ENCODE assay signal across 12 cellular contexts in genomic region chr1:9321480-9321849, GRCh38. TPM values are rescaled to one million over a fixed set of nuclear protein-coding genes. Genes with fewer than 3 reads are reported as not detected.
A peak's percentile ranks its signal among the peaks of the same experiment; 100 is the strongest.
DNase-seq lines count a peak whose midpoint lies in the region; TF ChIP-seq lines count a peak whose summit lies in the region.
"Had no signal": no experiment of that assay in that cellular context is flagged by ENCODE, and none has a peak within 500 bp of the region (broad histone marks: within the 10 kb centered on the region; RNA-seq: fewer than 3 reads in every experiment).

No MANE protein-coding gene starts in this region.

- H3K4me1 ChIP-seq in esophagus (ENCODE audit: control insufficient read depth in 2 of 2, insufficient read depth in 2 of 2, low read length in 1 of 2), result peaks cover 20 to 48% of the 10 kb centered on the region in 2 donors
- H3K4me1 ChIP-seq in osteoblast (ENCODE audit: insufficient read depth, low read length), result peaks cover 30% of the 10 kb centered on the region
- H3K4me1 ChIP-seq in SK-N-SH (ENCODE audit: control insufficient read depth in 1 of 2, insufficient read depth in 2 of 2, low read depth in 1 of 2, low read length in 1 of 2), result peaks cover 0 to 8% of the 10 kb centered on the region in 2 experiments; a peak in 1 of 4 replicates

- no peak overlapping the region for H3K4me3 ChIP-seq in esophagus (ENCODE audit: low read depth in 1 of 2, low read length in 2 of 2)
- H3K4me3 ChIP-seq in osteoblast (ENCODE audit: insufficient read depth, low read length), result no peak overlapping the region
- no peak overlapping the region for H3K4me3 ChIP-seq in SK-N-SH (ENCODE audit: low read depth in 2 of 2, low read length in 1 of 2)
- H3K4me3 ChIP-seq: GM12878 had no signal

- CTCF ChIA-PET in RWPE1 (lab: Yijun Ruan, JAX), result interaction anchor here (0.5 to 1.1 kb wide), 3 partner anchors 54 to 211 kb away, joined by 3 read pairs; no protein-coding TSS in a partner anchor
- CTCF ChIA-PET in SK-N-SH (lab: Yijun Ruan, JAX), result no interaction called here

- no peak overlapping the region for H3K9ac ChIP-seq in SK-N-SH

- no peak for TF ChIP-seq RAD21 in SK-N-SH (IDR thresholded peaks at IDR 0.05; ENCODE audit: low read length)

- POLR2A ChIA-PET in RWPE1 (lab: Yijun Ruan, JAX; ENCODE audit: low non-redundant PET), result interaction anchor here (0.6 to 1.0 kb wide), 2 partner anchors 10 to 104 kb away, joined by 3 read pairs; no protein-coding TSS in a partner anchor
- POLR2A ChIA-PET in SK-N-SH (lab: Yijun Ruan, JAX), result no interaction called here

- peak overlapping the region; percentile 91 for H3K27ac ChIP-seq in RWPE1
- H3K27ac ChIP-seq in esophagus (ENCODE audit: low read depth in 2 of 2, low read length in 1 of 2), result peak overlapping the region; percentile 66 to 81
- peak overlapping the region; percentile 0 for H3K27ac ChIP-seq in osteoblast (ENCODE audit: low read depth, low read length)
- no peak overlapping the region for H3K27ac ChIP-seq in SK-N-SH (ENCODE audit: low read depth in 2 of 2, low read length in 1 of 2)
- no peak overlapping the region for H3K27ac ChIP-seq in substantia nigra (ENCODE audit: low read depth, low read length, poor library complexity, severe bottlenecking)

- WGBS in esophagus, 2 donors, result 30 to 48% methylated on average over 11 of the region's 11 CpGs
- whole genome bisulfite sequencing in SK-N-SH (ENCODE audit: low lambda C conversion rate), result 64% methylated on average over 11 of the region's 11 CpGs

- no peaks in the 10 kb centered on the region for H3K9me2 ChIP-seq in SK-N-SH

- peaks cover 0 to 5% of the 10 kb centered on the region in 2 donors for H3K36me3 ChIP-seq in esophagus (ENCODE audit: control insufficient read depth in 2 of 2, insufficient read depth in 2 of 2, low read length in 1 of 2)
- no peaks in the 10 kb centered on the region for H3K36me3 ChIP-seq in osteoblast (ENCODE audit: insufficient read depth, low read length)
- no peaks in the 10 kb centered on the region for H3K36me3 ChIP-seq in SK-N-SH (replicated peaks in 1 of 2; ENCODE audit: control insufficient read depth in 1 of 2, insufficient read depth in 2 of 2, low read length in 1 of 2)

- H3K27me3 ChIP-seq in esophagus (ENCODE audit: control insufficient read depth in 1 of 2, insufficient read depth in 2 of 2, low read length in 2 of 2) (no peaks in the 10 kb centered on the region), osteoblast (ENCODE audit: insufficient read depth, low read length) (no peaks in the 10 kb centered on the region), SK-N-SH (ENCODE audit: insufficient read depth) (no peaks in the 10 kb centered on the region)

- no peak for TF ChIP-seq CTCF in RWPE1 (conservative IDR thresholded peaks at IDR 0.05; ENCODE audit: low read depth)
- no peak for TF ChIP-seq CTCF in osteoblast (IDR thresholded peaks at IDR 0.05; ENCODE audit: extremely low read depth, low read depth, low read length)
- no peak for TF ChIP-seq CTCF in SK-N-SH (IDR thresholded peaks at IDR 0.05)

- no peak for TF ChIP-seq EP300 in SK-N-SH (IDR thresholded peaks at IDR 0.05; ENCODE audit: borderline replicate concordance in 1 of 2, low read depth in 1 of 2, low read length in 1 of 2)

- DNase-seq in DMS79 (lab: John Stamatoyannopoulos, UW), result peak; percentile 93
- peak; percentile 82 for DNase-seq in RWPE1 (ENCODE audit: low spot score)
- DNase-seq in osteoblast (ENCODE audit: insufficient read length, low spot score, missing footprints), result peak; percentile 93
- no peak for DNase-seq in KG1 (lab: John Stamatoyannopoulos, UW)
- DNase-seq in SK-N-SH, result no peak
- DNase-seq in COR-L47 (lab: John Stamatoyannopoulos, UW), result no peak
- DNase-seq in substantia nigra (lab: John Stamatoyannopoulos, UW), result no peak
- DNase-seq: foreskin fibroblast, NCI-H1436 treated with DMSO at 0.1 percent for 48 hours, RPMI8226 had no signal

- peak overlapping the region; percentile 41 for H3K4me2 ChIP-seq in osteoblast (ENCODE audit: insufficient read depth, low read length)
- no peak overlapping the region for H3K4me2 ChIP-seq in SK-N-SH

- H2AFZ ChIP-seq in osteoblast (ENCODE audit: low read length) (no peak overlapping the region), SK-N-SH (ENCODE audit: low read depth) (no peak overlapping the region)

- H4K20me1 ChIP-seq in osteoblast (ENCODE audit: insufficient read depth, low read length) (peaks cover 72% of the 10 kb centered on the region), SK-N-SH (ENCODE audit: insufficient read depth) (peaks cover 22% of the 10 kb centered on the region)

- H3K9me3 ChIP-seq in esophagus (ENCODE audit: control insufficient read depth in 2 of 2, insufficient read depth in 1 of 2, low read depth in 1 of 2, low read length in 1 of 2), result no peaks in the 10 kb centered on the region
- H3K9me3 ChIP-seq in osteoblast (ENCODE audit: low read depth, low read length), result no peaks in the 10 kb centered on the region
- H3K9me3 ChIP-seq in SK-N-SH, result no peaks in the 10 kb centered on the region

- H3F3A ChIP-seq in SK-N-SH (replicated peaks; ENCODE audit: insufficient read depth), result no peaks in the 10 kb centered on the region

- H3K79me2 ChIP-seq in osteoblast (ENCODE audit: insufficient read depth, low read length), result peaks cover 93% of the 10 kb centered on the region
- H3K79me2 ChIP-seq in SK-N-SH (ENCODE audit: insufficient read depth), result peaks cover 6% of the 10 kb centered on the region; the same call in 1 of the 2 replicates

TF ChIP-seq in SK-N-SH, 30 proteins besides CTCF, POLR2A, EP300 and RAD21 (continues in another document):
- no peak for TF ChIP-seq MEF2A (IDR thresholded peaks at IDR 0.05; ENCODE audit: borderline replicate concordance, low read depth)
- TF ChIP-seq USF2 (IDR thresholded peaks at IDR 0.05; ENCODE audit: borderline replicate concordance, low read depth, low read length), result no peak
- no peak for TF ChIP-seq SIN3A (IDR thresholded peaks at IDR 0.05; ENCODE audit: borderline replicate concordance, low read depth, low read length)
- TF ChIP-seq GABPA (IDR thresholded peaks at IDR 0.05; ENCODE audit: low read depth), result no peak
- TF ChIP-seq POLR2AphosphoS5 (IDR thresholded peaks at IDR 0.05; ENCODE audit: low read depth, low read length), result no peak
- no peak for TF ChIP-seq NRF1 (IDR thresholded peaks at IDR 0.05; ENCODE audit: low read depth, low read length)
- TF ChIP-seq ZBTB33 (IDR thresholded peaks at IDR 0.05; ENCODE audit: borderline replicate concordance, low read depth), result no peak
- TF ChIP-seq ELF1 (IDR thresholded peaks at IDR 0.05), result no peak
- TF ChIP-seq FOXJ3 (CRISPR knock-in tag; IDR thresholded peaks at IDR 0.05), result no peak
- no peak for TF ChIP-seq TEAD4 (IDR thresholded peaks at IDR 0.05; ENCODE audit: borderline replicate concordance, insufficient read depth)
- no peak for TF ChIP-seq PBX3 (IDR thresholded peaks at IDR 0.05)
- TF ChIP-seq SMC3 (IDR thresholded peaks at IDR 0.05; ENCODE audit: low read depth, low read length), result no peak
- TF ChIP-seq USF1 (IDR thresholded peaks at IDR 0.05; ENCODE audit: borderline replicate concordance, low read depth), result no peak
- TF ChIP-seq CHD2 (IDR thresholded peaks at IDR 0.05; ENCODE audit: low read length, partially characterized antibody), result no peak
- no peak for TF ChIP-seq RFX5 (IDR thresholded peaks at IDR 0.05; ENCODE audit: low read length)
- TF ChIP-seq RXRA (IDR thresholded peaks at IDR 0.05; ENCODE audit: borderline replicate concordance, low read depth), result no peak

RNA-seq across cellular contexts. Expression of gene SPSB1, which starts 28.8 kb away (rescaled TPM):
- polyA plus RNA-seq in esophagus (10 to 100 TPM; 14.4 to 20.9 TPM), SK-N-SH (2012; rRNA removed) (8.4 and 9.2 TPM in 2 replicates)
- 14.7 and 23.2 TPM in 2 replicates for total RNA-seq in osteoblast
- polyA plus RNA-seq in SK-N-SH (2012; cell fraction: cytosol; rRNA removed), result 4.4 and 5.8 TPM in 2 replicates
- polyA plus RNA-seq in SK-N-SH (2012; cell fraction: nucleus; rRNA removed), result 5.4 and 7.6 TPM in 2 replicates

Comparison
In these comparisons a context has a peak if more than half of its experiments do, and no peak if none do; other contexts are left out.
1. DNase-seq: peak in DMS79 (single experiment), RWPE1 (single experiment) and osteoblast (single experiment); none in KG1 (single experiment), SK-N-SH (single experiment), COR-L47 (single experiment) and substantia nigra (0 of 49).
2. H3K27ac ChIP-seq: peak in RWPE1 (single experiment), esophagus (2 of 2) and osteoblast (single experiment); none in SK-N-SH (0 of 2) and substantia nigra (single experiment).